In genomic region chr2:160038662-160039061, GRCh38 we compare ENCODE assay signal across 2 cellular contexts. TPM values are rescaled to one million over a fixed set of nuclear protein-coding genes. Genes with fewer than 3 reads are reported as not detected.
"Had no signal": no experiment of that assay in that cellular context is flagged by ENCODE, and none has a peak within 500 bp of the region (broad histone marks: within the 10 kb centered on the region; RNA-seq: fewer than 3 reads in every experiment).

No MANE protein-coding gene starts in this region.

RNA-seq across cellular contexts. Expression of gene PLA2R1, which starts 23.8 kb away (rescaled TPM):
- total RNA-seq: HepG2, K562 had no signal
